ENCODE assay signal across 8 cellular contexts in the genomic region with DNA sequence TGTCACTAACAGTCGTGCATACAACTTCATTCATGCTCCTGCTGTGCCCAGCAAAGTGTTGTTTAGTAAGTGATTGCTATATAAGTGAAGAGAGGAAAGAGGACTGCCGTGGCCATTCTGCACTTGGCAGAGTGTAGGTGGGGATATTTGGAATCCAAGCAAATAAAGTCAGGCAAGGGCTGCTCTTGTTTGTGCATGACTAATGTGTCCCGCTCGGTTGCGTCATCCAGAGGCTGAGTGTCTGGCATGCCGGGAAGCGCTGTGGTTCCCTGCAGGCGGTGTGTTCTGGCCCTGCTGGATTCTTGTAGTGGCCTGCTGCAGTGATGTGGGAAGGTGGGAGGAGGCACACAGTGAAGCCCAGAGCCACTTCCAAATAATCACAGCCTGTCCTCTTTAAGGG.
DNase-seq lines count a peak whose midpoint lies in the region; ATAC-seq and TF ChIP-seq lines count a peak whose summit lies in the region.

No MANE protein-coding gene starts in this region.

- DNase-seq in AG09309 (ENCODE audit: low read depth) (peak; percentile 95), NB4 (ENCODE audit: low read depth) (peak; percentile 44), choroid plexus epithelial cell (ENCODE audit: low read depth) (peak; percentile 99), lung (ENCODE audit: low spot score) (peak; percentile 92), NCI-H1694 treated with DMSO at 0.1 percent for 48 hours (lab: John Stamatoyannopoulos, UW) (no peak)

- H3K27me3 ChIP-seq in lung (ENCODE audit: control insufficient read depth, insufficient read depth) = no peaks in the 10 kb centered on the region

- ATAC-seq in lung (ENCODE audit: insufficient read depth, low FRiP score) (peak; percentile 93), HG03097 (IDR thresholded peaks at IDR 0.05; ENCODE audit: low FRiP score, unreplicated experiment) (no peak), GM21390 (IDR thresholded peaks at IDR 0.05; ENCODE audit: unreplicated experiment) (no peak), GM18870 (IDR thresholded peaks at IDR 0.05; ENCODE audit: unreplicated experiment) (no peak)

- H3K4me1 ChIP-seq in lung (ENCODE audit: control insufficient read depth in 2 of 2, insufficient read depth in 2 of 2, low read length in 2 of 2) = peaks cover 2 to 9% of the 10 kb centered on the region in 2 donors

- no peaks in the 10 kb centered on the region for H3K36me3 ChIP-seq in lung (ENCODE audit: control insufficient read depth in 2 of 2, insufficient read depth in 2 of 2, low read length in 2 of 2)

- TF ChIP-seq CTCF in AG09309 (IDR thresholded peaks at IDR 0.05; ENCODE audit: control insufficient read depth, insufficient read depth, low read depth, low read length, missing control alignments) (no peak), NB4 (IDR thresholded peaks at IDR 0.05; ENCODE audit: low read depth, low read length) (no peak), choroid plexus epithelial cell (conservative IDR thresholded peaks at IDR 0.05; ENCODE audit: low read depth, low read length) (peak; percentile 23), lung (IDR thresholded peaks at IDR 0.05; ENCODE audit: control extremely low read depth, extremely low read depth) (no peak)

- H3K9me3 ChIP-seq in lung (ENCODE audit: control insufficient read depth in 2 of 2, insufficient read depth in 1 of 2, low read length in 1 of 2) = no peaks in the 10 kb centered on the region

- no peak for TF ChIP-seq POLR2A in NB4 (IDR thresholded peaks at IDR 0.05; ENCODE audit: extremely low read depth, insufficient read length)

- 48 to 70% methylated on average over 8 of the region's 8 CpGs for WGBS in lung, 2 donors

- peak overlapping the region in 1 of 2 donors; percentile 27 for H3K27ac ChIP-seq in lung (ENCODE audit: low read depth in 1 of 2, low read length in 1 of 2)

- no peak overlapping the region for H3K4me3 ChIP-seq in AG09309 (ENCODE audit: control insufficient read depth, low read depth, low read length)
- H3K4me3 ChIP-seq in NB4 (ENCODE audit: low read depth, low read length) = no peak overlapping the region
- H3K4me3 ChIP-seq in choroid plexus epithelial cell (ENCODE audit: low read depth, low read length) = no peak overlapping the region
- no peak overlapping the region for H3K4me3 ChIP-seq in lung
